ENCODE assay signal across 8 cellular contexts in genomic region chr11:82902086-82902485, GRCh38. TPM values are rescaled to one million over a fixed set of nuclear protein-coding genes. Genes with fewer than 3 reads are reported as not detected.
A peak's percentile ranks its signal among the peaks of the same experiment; 100 is the strongest.
DNase-seq lines count a peak whose midpoint lies in the region; ATAC-seq and TF ChIP-seq lines count a peak whose summit lies in the region.

No MANE protein-coding gene starts in this region.

- H3K9me3 Mint-ChIP-seq in activated naive CD8-positive, alpha-beta T cell (ENCODE audit: low read depth): no peaks in the 10 kb centered on the region

- TF ChIP-seq POLR2A in tibial nerve (IDR thresholded peaks at IDR 0.05): no peak

- H3K36me3 ChIP-seq in left ventricle myocardium inferior: no peaks in the 10 kb centered on the region
- H3K36me3 ChIP-seq in kidney epithelial cell (ENCODE audit: control insufficient read depth, insufficient read depth, low read length): no peaks in the 10 kb centered on the region
- no peaks in the 10 kb centered on the region for H3K36me3 ChIP-seq in upper lobe of right lung
- H3K36me3 ChIP-seq in tibial nerve: no peaks in the 10 kb centered on the region

- DNase-seq in left ventricle myocardium inferior (no peak), cardiac septum (ENCODE audit: low spot score) (no peak), kidney epithelial cell (ENCODE audit: low read depth) (no peak), upper lobe of right lung (no peak), tibial nerve (ENCODE audit: low spot score in 2 of 2) (no peak), GDM1 (lab: John Stamatoyannopoulos, UW) (no peak)
- DNase-seq in activated CD8-positive, alpha-beta memory T cell treated with anti-CD3 and anti-CD28 coated beads, Interleukin-2, amount 50 U/mL, for 48 hours: no peak

- H3K4me3 Mint-ChIP-seq in activated naive CD8-positive, alpha-beta T cell: peak overlapping the region; percentile 100

- peak overlapping the region; percentile 100 for H3K27ac Mint-ChIP-seq in activated naive CD8-positive, alpha-beta T cell

- WGBS in tibial nerve, 2 donors: 0 to 3% methylated on average over 9 of the region's 9 CpGs

- TF ChIP-seq CTCF in left ventricle myocardium inferior (IDR thresholded peaks at IDR 0.05; ENCODE audit: borderline replicate concordance) (no peak), kidney epithelial cell (IDR thresholded peaks at IDR 0.05; ENCODE audit: insufficient read depth, low read length, poor library complexity, severe bottlenecking) (no peak), upper lobe of right lung (IDR thresholded peaks at IDR 0.05) (no peak), tibial nerve (IDR thresholded peaks at IDR 0.05) (no peak)

- peaks cover 58% of the 10 kb centered on the region for H3K4me1 Mint-ChIP-seq in activated naive CD8-positive, alpha-beta T cell (ENCODE audit: low read depth)

- no peak for TF ChIP-seq EP300 in tibial nerve (IDR thresholded peaks at IDR 0.05)

- no peak overlapping the region for H3K27ac ChIP-seq in left ventricle myocardium inferior (replicated peaks)
- no peak overlapping the region for H3K27ac ChIP-seq in upper lobe of right lung
- H3K27ac ChIP-seq in tibial nerve: no peak overlapping the region

- H3K9me3 ChIP-seq in left ventricle myocardium inferior (replicated peaks) (no peaks in the 10 kb centered on the region), upper lobe of right lung (no peaks in the 10 kb centered on the region), tibial nerve (no peaks in the 10 kb centered on the region)

- no peaks in the 10 kb centered on the region for H3K27me3 ChIP-seq in left ventricle myocardium inferior (ENCODE audit: low read depth)
- H3K27me3 ChIP-seq in kidney epithelial cell (ENCODE audit: control insufficient read depth, insufficient read depth, low read length): no peaks in the 10 kb centered on the region
- H3K27me3 ChIP-seq in upper lobe of right lung: no peaks in the 10 kb centered on the region
- H3K27me3 ChIP-seq in tibial nerve: no peaks in the 10 kb centered on the region

- intact Hi-C loops in left ventricle myocardium inferior (cut with micrococcal nuclease) (loop anchor here (5.0 to 10.0 kb wide), 3 partner anchors 255 to 353 kb away; partner anchors contain the start of genes ANKRD42 and PCF11), cardiac septum (cut with DNase I) (loop anchor here (5.0 kb wide), 2 partner anchors 170 to 290 kb away; partner anchors contain the start of genes ANKRD42 and RAB30), upper lobe of right lung (cut with DNase I) (loop anchor here (10.0 kb wide), 1 partner anchor 343 kb away; no protein-coding TSS in a partner anchor)

- H3K4me3 ChIP-seq in left ventricle myocardium inferior (peak overlapping the region; percentile 82), kidney epithelial cell (ENCODE audit: low read depth, low read length) (peak overlapping the region; percentile 61), upper lobe of right lung (peak overlapping the region; percentile 68), tibial nerve (peak overlapping the region in 2 of 4 donors; percentile 66 to 77)

- no peaks in the 10 kb centered on the region for H3K27me3 Mint-ChIP-seq in activated naive CD8-positive, alpha-beta T cell

- H3K4me1 ChIP-seq in left ventricle myocardium inferior (peaks cover 38% of the 10 kb centered on the region), upper lobe of right lung (peaks cover 24% of the 10 kb centered on the region), tibial nerve (peaks cover 0 to 48% (median 16%) of the 10 kb centered on the region in 4 donors)

- no peaks in the 10 kb centered on the region for H3K36me3 Mint-ChIP-seq in activated naive CD8-positive, alpha-beta T cell

- ATAC-seq in upper lobe of right lung: no peak

RNA-seq across cellular contexts. Expression of gene DDIAS, which starts 0.6 kb away (rescaled TPM):
- 0.58 TPM for total RNA-seq in left ventricle myocardium inferior
- 0.22 TPM for total RNA-seq in cardiac septum
- total RNA-seq in kidney epithelial cell: 1.6 and 3.2 TPM in 2 replicates
- total RNA-seq in upper lobe of right lung: 3.8 TPM
- total RNA-seq in tibial nerve: 1 to 10 TPM in 2 of 4 donors, under 1 TPM in 2; 0.22 to 3.1 (median 1.3) TPM

RNA-seq across cellular contexts. Expression of gene PRCP, which starts 1.9 kb away (rescaled TPM):
- total RNA-seq in left ventricle myocardium inferior (40.2 TPM), cardiac septum (52.3 TPM), kidney epithelial cell (23.7 and 29.7 TPM in 2 replicates), upper lobe of right lung (91.3 TPM), tibial nerve (10 to 100 TPM; 39.6 to 58.6 (median 45.8) TPM)
